Comparison of ENCODE assay signal across 19 cellular contexts in the genomic region with DNA sequence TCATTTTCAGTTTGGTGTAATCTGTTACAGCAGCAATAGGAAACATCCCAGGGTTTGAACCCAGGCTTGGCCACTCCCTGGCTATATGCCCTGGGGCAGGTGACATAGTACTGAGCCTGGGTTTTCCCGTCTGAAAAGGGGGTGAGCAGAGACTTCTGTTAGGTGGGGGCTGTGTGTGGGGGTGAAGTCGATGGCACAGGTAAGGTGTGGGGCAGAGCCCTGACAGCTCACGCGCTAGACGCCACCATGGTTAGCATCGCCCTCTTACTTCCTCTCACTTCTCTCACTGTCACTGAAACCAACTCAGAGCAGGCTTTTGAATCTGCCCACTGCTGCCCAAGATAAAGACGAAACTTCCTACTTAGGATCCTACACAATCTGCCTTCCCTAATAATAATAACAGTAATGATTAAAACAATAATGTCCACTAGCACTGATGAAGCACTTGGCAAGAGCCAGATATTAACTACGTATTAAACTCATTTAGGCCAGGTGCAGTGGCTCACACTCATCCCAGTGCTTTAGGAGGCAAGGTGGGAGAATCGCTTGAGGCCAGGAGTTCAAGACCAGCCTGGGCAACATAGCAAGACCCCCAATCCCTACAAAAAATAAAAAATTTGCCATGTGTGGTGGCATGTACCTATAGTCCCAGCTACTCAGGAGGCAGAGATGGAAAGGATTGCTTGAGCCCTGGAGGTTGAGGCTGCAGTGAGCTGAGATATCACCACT.
A peak's percentile ranks its signal among the peaks of the same experiment; 100 is the strongest.
DNase-seq lines count a peak whose midpoint lies in the region; ATAC-seq, FAIRE-seq and TF ChIP-seq lines count a peak whose summit lies in the region.
"Had no signal": no experiment of that assay in that cellular context is flagged by ENCODE, and none has a peak within 500 bp of the region (broad histone marks: within the 10 kb centered on the region; RNA-seq: fewer than 3 reads in every experiment).

No MANE protein-coding gene starts in this region.

- no peak overlapping the region for H3K27ac Mint-ChIP-seq in neural progenitor cell

- H3K79me2 ChIP-seq in GM12878 (ENCODE audit: control insufficient read depth, insufficient read depth, low read length) (no peaks in the 10 kb centered on the region), PC-3 (ENCODE audit: low read length) (no peaks in the 10 kb centered on the region), neural progenitor cell (ENCODE audit: low read depth) (no peaks in the 10 kb centered on the region)

- no peak overlapping the region for H3K4me3 Mint-ChIP-seq in neural progenitor cell

- H3K36me3 ChIP-seq in GM12878 (ENCODE audit: control insufficient read depth in 2 of 2, insufficient read depth in 2 of 2, low read length in 1 of 2) (no peaks in the 10 kb centered on the region), gastrocnemius medialis (no peaks in the 10 kb centered on the region), PC-3 (ENCODE audit: low read depth, low read length) (no peaks in the 10 kb centered on the region), neural progenitor cell (no peaks in the 10 kb centered on the region)
- H3K36me3 ChIP-seq: neutrophil, transverse colon had no signal

- FAIRE-seq in GM12878 (lab: Jason Lieb, UNC) = no peak
- FAIRE-seq: A204.1, islet of Langerhans had no signal

- H4K20me1 ChIP-seq in GM12878 (ENCODE audit: control insufficient read depth, insufficient read depth) = no peaks in the 10 kb centered on the region
- H4K20me1 ChIP-seq in PC-3 (ENCODE audit: low read length) = no peaks in the 10 kb centered on the region
- H4K20me1 ChIP-seq in neural progenitor cell (ENCODE audit: low read depth) = no peaks in the 10 kb centered on the region

- H3K27ac ChIP-seq in GM12878 (ENCODE audit: control insufficient read depth, insufficient read depth) = no peak overlapping the region
- peak overlapping the region; percentile 93 to 100 (median 96) for H3K27ac ChIP-seq in gastrocnemius medialis
- H3K27ac ChIP-seq in PC-3 (ENCODE audit: low read length) = no peak overlapping the region
- H3K27ac ChIP-seq in neural progenitor cell = no peak overlapping the region
- H3K27ac ChIP-seq: C4-2B, neutrophil, transverse colon, VCaP had no signal

- no peaks in the 10 kb centered on the region for H3K9me3 ChIP-seq in GM12878 (replicated peaks; ENCODE audit: control insufficient read depth, insufficient read depth, low read length)
- no peaks in the 10 kb centered on the region for H3K9me3 ChIP-seq in gastrocnemius medialis
- H3K9me3 ChIP-seq in PC-3 (ENCODE audit: low read length) = no peaks in the 10 kb centered on the region
- H3K9me3 ChIP-seq in neural progenitor cell (ENCODE audit: low read depth) = no peaks in the 10 kb centered on the region
- H3K9me3 ChIP-seq: neutrophil, transverse colon had no signal

- no peak overlapping the region for H3K9ac ChIP-seq in GM12878 (ENCODE audit: control insufficient read depth, insufficient read depth, low read length)
- no peak overlapping the region for H3K9ac ChIP-seq in PC-3 (ENCODE audit: low read length)
- H3K9ac ChIP-seq in neural progenitor cell = no peak overlapping the region

- no peak overlapping the region for H3K4me3 ChIP-seq in GM12878
- no peak overlapping the region for H3K4me3 ChIP-seq in gastrocnemius medialis
- H3K4me3 ChIP-seq in PC-3 (ENCODE audit: low read length) = no peak overlapping the region
- H3K4me3 ChIP-seq in neural progenitor cell = no peak overlapping the region
- H3K4me3 ChIP-seq: transverse colon had no signal

- H3K27me3 Mint-ChIP-seq in neural progenitor cell (ENCODE audit: insufficient read depth, low read depth) = peaks cover 10% of the 10 kb centered on the region

- ATAC-seq in GM12878 (peak; percentile 84), gastrocnemius medialis (no peak), PC-3 (no peak)
- ATAC-seq: right cardiac atrium had no signal

- H3K27me3 ChIP-seq in GM12878 (replicated peaks in 1 of 2; ENCODE audit: control insufficient read depth in 2 of 2, insufficient read depth in 2 of 2, low read length in 1 of 2) (peaks cover 0 to 1% of the 10 kb centered on the region in 2 experiments; a peak in 1 of 4 replicates), gastrocnemius medialis (no peaks in the 10 kb centered on the region), PC-3 (ENCODE audit: low read length) (no peaks in the 10 kb centered on the region), neural progenitor cell (no peaks in the 10 kb centered on the region)
- H3K27me3 ChIP-seq: transverse colon had no signal

- no peaks in the 10 kb centered on the region for H3K9me3 Mint-ChIP-seq in neural progenitor cell

- TF ChIP-seq CTCF in GM12878 (IDR thresholded peaks at IDR 0.05 in 2 of 3, conservative IDR thresholded peaks at IDR 0.05 in 1 of 3; ENCODE audit: control insufficient read depth in 2 of 3, extremely low read depth in 1 of 3, insufficient read depth in 1 of 3, low read depth in 3 of 3, low read length in 3 of 3) (no peak), gastrocnemius medialis (IDR thresholded peaks at IDR 0.05 in 4 of 5, conservative IDR thresholded peaks at IDR 0.05 in 1 of 5) (no peak), PC-3 (conservative IDR thresholded peaks at IDR 0.05; ENCODE audit: low read depth, low read length) (no peak), neural progenitor cell (IDR thresholded peaks at IDR 0.05) (no peak)

- no peaks in the 10 kb centered on the region for H3K36me3 Mint-ChIP-seq in neural progenitor cell

- H3F3A ChIP-seq in PC-3 (ENCODE audit: low read length, unreplicated experiment) (no peaks in the 10 kb centered on the region), neural progenitor cell (ENCODE audit: low read depth) (no peaks in the 10 kb centered on the region)

- peaks cover 30% of the 10 kb centered on the region for H3K4me1 Mint-ChIP-seq in neural progenitor cell

- intact Hi-C loops in GM12878 (cut with micrococcal nuclease; ENCODE audit: unreplicated experiment) = no loop called here
- intact Hi-C loops in gastrocnemius medialis (cut with DNase I; ENCODE audit: low total_unique reads) = no loop called here
- intact Hi-C loops in PC-3 (cut with micrococcal nuclease) = no loop called here

- H2AFZ ChIP-seq in GM12878 (ENCODE audit: control insufficient read depth, low read depth, low read length) = no peak overlapping the region
- H2AFZ ChIP-seq in PC-3 (ENCODE audit: low read length) = no peak overlapping the region
- H2AFZ ChIP-seq in neural progenitor cell (replicated peaks) = no peak overlapping the region

- 47% methylated on average over 9 of the region's 9 CpGs for WGBS in GM12878 (ENCODE audit: insufficient coverage, insufficient replicate concordance, low lambda C conversion rate, missing lambda C conversion rate)

- TF ChIP-seq POLR2A in GM12878 (IDR thresholded peaks at IDR 0.05; ENCODE audit: low read depth, low read length) (no peak), gastrocnemius medialis (IDR thresholded peaks at IDR 0.05) (no peak)

- H3K4me1 ChIP-seq in GM12878 (ENCODE audit: control insufficient read depth, insufficient read depth, low read length) (peaks cover 4% of the 10 kb centered on the region; the same call in 1 of the 2 replicates), gastrocnemius medialis (peaks cover 45 to 49% of the 10 kb centered on the region in 2 donors), PC-3 (ENCODE audit: insufficient read depth, low read length) (peaks cover 19% of the 10 kb centered on the region), neural progenitor cell (no peaks in the 10 kb centered on the region)

- CTCF ChIA-PET in GM12878 (lab: Yijun Ruan, JAX) (no interaction called here), PC-3 (lab: Charles Lee) (no interaction called here)

- BruUV-seq in GM12878 (replicated peaks; lab: Mats Ljungman, UMichigan) (no TSS peak), PC-3 (replicated peaks; lab: Mats Ljungman, UMichigan) (no TSS peak)

- POLR2A ChIA-PET in GM12878 (lab: Charles Lee) = no interaction called here
- POLR2A ChIA-PET in PC-3 (lab: Charles Lee; ENCODE audit: unreplicated experiment) = no interaction called here

- no peak for TF ChIP-seq EP300 in GM12878 (IDR thresholded peaks at IDR 0.05; ENCODE audit: borderline replicate concordance in 1 of 2, control insufficient read depth in 1 of 2, low read depth in 2 of 2, low read length in 2 of 2)

- in situ Hi-C loops in GM12878 (cut with MboI) (no loop called here), gastrocnemius medialis (cut with MboI; ENCODE audit: low sequenced_read_pairs in 4 of 4) (loop anchor here in 1 of 4 donors (25.0 kb wide), 1 partner anchor 105 kb away; no protein-coding TSS in a partner anchor)

- RAD21 ChIA-PET in GM12878 (lab: Charles Lee; ENCODE audit: unreplicated experiment) = no interaction called here

- H3K4me2 ChIP-seq in GM12878 (ENCODE audit: control insufficient read depth, insufficient read depth) (no peak overlapping the region), PC-3 (ENCODE audit: low read length) (no peak overlapping the region), neural progenitor cell (no peak overlapping the region)

- peak; percentile 20 for DNase-seq in activated CD4-positive, alpha-beta T cell treated with anti-CD3 and anti-CD28 coated beads for 48 hours
- DNase-seq in activated CD4-positive, alpha-beta T cell treated with anti-CD3 and anti-CD28 coated beads, Interleukin-2, amount 50 U/mL, for 4 hours = no peak
- DNase-seq in M059J (ENCODE audit: low read depth) = peak; percentile 26
- DNase-seq in GM12878 (ENCODE audit: low read depth, low spot score) = no peak
- DNase-seq in gastrocnemius medialis = no peak
- DNase-seq in PC-3 = no peak
- no peak for DNase-seq in amniotic stem cell (lab: John Stamatoyannopoulos, UW)
- DNase-seq in neural progenitor cell (ENCODE audit: low spot score) = no peak
- DNase-seq: cortex of kidney, DMS79 treated with DMSO at 0.1 percent for 48 hours, erythroblast, Karpas-422, right cardiac atrium, transverse colon had no signal

- no peak for TF ChIP-seq RAD21 in GM12878 (IDR thresholded peaks at IDR 0.05; ENCODE audit: insufficient read depth, low read depth, low read length)

- no peaks in the 10 kb centered on the region for H3K9me2 ChIP-seq in PC-3 (replicated peaks; ENCODE audit: low read length)

- SMC1A ChIA-PET in GM12878 (lab: Charles Lee; ENCODE audit: uncharacterized antibody, unreplicated experiment) = no interaction called here

Comparison
In these comparisons a context has a peak if more than half of its experiments do, and no peak if none do; other contexts are left out.
1. DNase-seq: peak in activated CD4-positive, alpha-beta T cell treated with anti-CD3 and anti-CD28 coated beads for 48 hours (single experiment) and M059J (single experiment); none in activated CD4-positive, alpha-beta T cell treated with anti-CD3 and anti-CD28 coated beads, Interleukin-2, amount 50 U/mL, for 4 hours (0 of 2), GM12878 (single experiment), gastrocnemius medialis (0 of 2), PC-3 (single experiment), amniotic stem cell (single experiment) and neural progenitor cell (single experiment).
2. H3K27ac ChIP-seq: peak in gastrocnemius medialis (4 of 4); none in GM12878 (single experiment), PC-3 (single experiment) and neural progenitor cell (single experiment).